1 cellular context compared by ENCODE assay signal in genomic region chr14:24114536-24115450, GRCh38.
TF ChIP-seq lines count a peak whose summit lies in the region.

DCAF11 (plus strand) TSS chr14:24114777; CDS start chr14:24115595, 818 bp downstream.
NRL (minus strand) TSS chr14:24114949; CDS start chr14:24082848, 32,101 bp downstream.

TF ChIP-seq in SK-N-SH, 30 proteins besides CTCF, POLR2A, EP300 and RAD21 (continued from another document):
- TF ChIP-seq, protein P1, sequence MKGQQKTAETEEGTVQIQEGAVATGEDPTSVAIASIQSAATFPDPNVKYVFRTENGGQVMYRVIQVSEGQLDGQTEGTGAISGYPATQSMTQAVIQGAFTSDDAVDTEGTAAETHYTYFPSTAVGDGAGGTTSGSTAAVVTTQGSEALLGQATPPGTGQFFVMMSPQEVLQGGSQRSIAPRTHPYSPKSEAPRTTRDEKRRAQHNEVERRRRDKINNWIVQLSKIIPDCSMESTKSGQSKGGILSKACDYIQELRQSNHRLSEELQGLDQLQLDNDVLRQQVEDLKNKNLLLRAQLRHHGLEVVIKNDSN (IDR thresholded peaks at IDR 0.05; ENCODE audit: borderline replicate concordance, low read depth): peak; percentile 92
- TF ChIP-seq FOSL2 (IDR thresholded peaks at IDR 0.05; ENCODE audit: borderline replicate concordance, low read depth): no peak
- peak; percentile 97 for TF ChIP-seq MXI1 (IDR thresholded peaks at IDR 0.05; ENCODE audit: low read depth, low read length)
TF ChIP-seq in SK-N-SH: peak in this region for 12.
